In genomic region chr1:247908761-247909160, GRCh38 we compare ENCODE assay signal across 22 cellular contexts. TPM values are rescaled to one million over a fixed set of nuclear protein-coding genes. Genes with fewer than 3 reads are reported as not detected.
"Had no signal": no experiment of that assay in that cellular context is flagged by ENCODE, and none has a peak within 500 bp of the region (broad histone marks: within the 10 kb centered on the region; RNA-seq: fewer than 3 reads in every experiment).

No MANE protein-coding gene starts in this region.

- H3K9me3 ChIP-seq: Peyer's patch had no signal

- H3K36me3 ChIP-seq: brain microvascular endothelial cell, cardiac muscle cell, Peyer's patch had no signal

- H3K4me3 ChIP-seq: cardiac muscle cell, Peyer's patch had no signal

- ATAC-seq: activated CD4-positive, CD25-positive, alpha-beta regulatory T cell treated with anti-CD3 and anti-CD28 coated beads, Interleukin-2, amount 50 U/mL, for 24 hours; activated CD8-positive, alpha-beta T cell treated with anti-CD3 and anti-CD28 coated beads for 36 hours had no signal

- H3K4me1 ChIP-seq: Peyer's patch had no signal

- H3K27ac ChIP-seq: brain microvascular endothelial cell, cardiac muscle cell, Peyer's patch had no signal

- H3K27me3 ChIP-seq: brain microvascular endothelial cell, cardiac muscle cell, Peyer's patch had no signal

- DNase-seq: activated CD4-positive, alpha-beta T cell treated with anti-CD3 and anti-CD28 coated beads for 4 hours; activated CD8-positive, alpha-beta memory T cell treated with anti-CD3 and anti-CD28 coated beads, Interleukin-2, amount 50 U/mL, for 4 hours; activated CD8-positive, alpha-beta T cell treated with anti-CD3 and anti-CD28 coated beads for 36 hours; activated effector memory CD4-positive, alpha-beta T cell treated with Interleukin-2 at 50 U/mL for 16 hours; activated naive CD4-positive, alpha-beta T cell; brain microvascular endothelial cell; cerebellar nuclear complex; Kasumi-1; NCI-H1048; NCI-H1694; NCI-H2029; NCI-H2107; NCI-H2171 treated with DMSO at 0.1 percent for 48 hours; NCI-H510A treated with DMSO at 0.1 percent for 48 hours; NCI-H69; NK-92 treated with Interleukin-12 subunit alpha and Interleukin-12 subunit beta, amount 100 ng/mL, for 24 hours; Peyer's patch; SHP77 treated with DMSO at 0.1 percent for 48 hours had no signal

RNA-seq across cellular contexts. Expression of gene OR2T8, which starts 11.3 kb away (rescaled TPM):
- total RNA-seq: activated CD8-positive, alpha-beta T cell treated with anti-CD3 and anti-CD28 coated beads for 36 hours; activated T-helper 1 cell treated with anti-CD3 and anti-CD28 coated beads, Interleukin-12 subunit alpha, Interleukin-12 subunit beta, Interleukin-2, Interleukin-4 antibody, amounts not matched to agents 30 ng/mL and 10 ng/mL and 1 ng/mL, durations not matched to agents 14 hours and 24 hours and 36 hours; cardiac muscle cell; Peyer's patch; SK-MEL-5 had no signal

RNA-seq across cellular contexts. Expression of gene OR2W3, which starts 13.4 kb away (rescaled TPM):
- total RNA-seq: activated CD8-positive, alpha-beta T cell treated with anti-CD3 and anti-CD28 coated beads for 36 hours; activated T-helper 1 cell treated with anti-CD3 and anti-CD28 coated beads, Interleukin-12 subunit alpha, Interleukin-12 subunit beta, Interleukin-2, Interleukin-4 antibody, amounts not matched to agents 30 ng/mL and 10 ng/mL and 1 ng/mL, durations not matched to agents 14 hours and 24 hours and 36 hours; SK-MEL-5 had no signal

RNA-seq across cellular contexts. Expression of gene OR2AJ1, which starts 15.9 kb away (rescaled TPM):
- total RNA-seq: activated CD8-positive, alpha-beta T cell treated with anti-CD3 and anti-CD28 coated beads for 36 hours; activated T-helper 1 cell treated with anti-CD3 and anti-CD28 coated beads, Interleukin-12 subunit alpha, Interleukin-12 subunit beta, Interleukin-2, Interleukin-4 antibody, amounts not matched to agents 30 ng/mL and 10 ng/mL and 1 ng/mL, durations not matched to agents 14 hours and 24 hours and 36 hours; Peyer's patch; SK-MEL-5 had no signal

RNA-seq across cellular contexts. Expression of gene OR2L8, which starts 39.9 kb away (rescaled TPM):
- total RNA-seq: cardiac muscle cell, Peyer's patch, SK-MEL-5 had no signal
